ENCODE assay signal across 8 cellular contexts in genomic region chr7:151018421-151019129, GRCh38. TPM values are rescaled to one million over a fixed set of nuclear protein-coding genes. Genes with fewer than 3 reads are reported as not detected.
DNase-seq lines count a peak whose midpoint lies in the region; ATAC-seq and TF ChIP-seq lines count a peak whose summit lies in the region.

No MANE protein-coding gene starts in this region.

- H3K27ac Mint-ChIP-seq in CD14-positive monocyte: peak overlapping the region in 2 of 7 donors; percentile 58 to 70
- H3K27ac Mint-ChIP-seq in activated T-helper 1 cell treated with anti-CD3 and anti-CD28 coated beads, Interleukin-12 subunit alpha, Interleukin-12 subunit beta, Interleukin-2, Interleukin-4 antibody, amounts not matched to agents 30 ng/mL and 10 ng/mL and 1 ng/mL, durations not matched to agents 14 hours and 24 hours and 36 hours: peak overlapping the region; percentile 81

- peak; percentile 30 for ATAC-seq in left ventricle myocardium superior
- no peak for ATAC-seq in HG03139 (IDR thresholded peaks at IDR 0.05; ENCODE audit: unreplicated experiment)
- no peak for ATAC-seq in GM21447 (IDR thresholded peaks at IDR 0.05; ENCODE audit: unreplicated experiment)

- H3K4me1 Mint-ChIP-seq in CD14-positive monocyte: peaks cover 35% of the 10 kb centered on the region
- peaks cover 39% of the 10 kb centered on the region for H3K4me1 Mint-ChIP-seq in activated T-helper 1 cell treated with anti-CD3 and anti-CD28 coated beads, Interleukin-12 subunit alpha, Interleukin-12 subunit beta, Interleukin-2, Interleukin-4 antibody, amounts not matched to agents 30 ng/mL and 10 ng/mL and 1 ng/mL, durations not matched to agents 14 hours and 24 hours and 36 hours (ENCODE audit: low read depth)

- intact Hi-C loops in CD14-positive monocyte (cut with micrococcal nuclease): loop anchor here in 1 of 2 donors (5.0 kb wide), 1 partner anchor 94 kb away; no protein-coding TSS in a partner anchor
- intact Hi-C loops in activated T-helper 1 cell treated with anti-CD3 and anti-CD28 coated beads, Interleukin-12 subunit alpha, Interleukin-12 subunit beta, Interleukin-2, Interleukin-4 antibody, amounts not matched to agents 30 ng/mL and 10 ng/mL and 1 ng/mL, durations not matched to agents 14 hours and 24 hours and 36 hours (cut with micrococcal nuclease): loop anchor here (1.0 to 10.0 kb wide), 10 partner anchors 8 to 694 kb away; partner anchors contain the start of genes ABCB8, ACTR3C, FASTK and LRRC61
- intact Hi-C loops in left ventricle myocardium superior (cut with micrococcal nuclease): no loop called here

- peaks cover 0 to 16% (median 3%) of the 10 kb centered on the region in 7 donors for H3K9me3 Mint-ChIP-seq in CD14-positive monocyte
- H3K9me3 Mint-ChIP-seq in activated T-helper 1 cell treated with anti-CD3 and anti-CD28 coated beads, Interleukin-12 subunit alpha, Interleukin-12 subunit beta, Interleukin-2, Interleukin-4 antibody, amounts not matched to agents 30 ng/mL and 10 ng/mL and 1 ng/mL, durations not matched to agents 14 hours and 24 hours and 36 hours: no peaks in the 10 kb centered on the region

- H3K36me3 Mint-ChIP-seq in CD14-positive monocyte: peaks cover 3 to 4% of the 10 kb centered on the region in 2 donors
- H3K36me3 Mint-ChIP-seq in activated T-helper 1 cell treated with anti-CD3 and anti-CD28 coated beads, Interleukin-12 subunit alpha, Interleukin-12 subunit beta, Interleukin-2, Interleukin-4 antibody, amounts not matched to agents 30 ng/mL and 10 ng/mL and 1 ng/mL, durations not matched to agents 14 hours and 24 hours and 36 hours (ENCODE audit: low read depth): peaks cover 9% of the 10 kb centered on the region

- TF ChIP-seq CTCF in CD14-positive monocyte (IDR thresholded peaks at IDR 0.05): peak; percentile 43
- TF ChIP-seq CTCF in LNCAP (IDR thresholded peaks at IDR 0.05): 0 out of 2 replicates have a peak, but pooled peaks have one; percentile 1

- peaks cover 57 to 86% (median 63%) of the 10 kb centered on the region in 3 donors for H3K27me3 Mint-ChIP-seq in CD14-positive monocyte (ENCODE audit: low read depth in 3 of 3)
- H3K27me3 Mint-ChIP-seq in activated T-helper 1 cell treated with anti-CD3 and anti-CD28 coated beads, Interleukin-12 subunit alpha, Interleukin-12 subunit beta, Interleukin-2, Interleukin-4 antibody, amounts not matched to agents 30 ng/mL and 10 ng/mL and 1 ng/mL, durations not matched to agents 14 hours and 24 hours and 36 hours (ENCODE audit: insufficient read depth): peaks cover 19% of the 10 kb centered on the region

- no peak for DNase-seq in CD14-positive monocyte (ENCODE audit: low spot score)
- DNase-seq in activated T-helper 1 cell treated with anti-CD3 and anti-CD28 coated beads, Interleukin-12 subunit alpha, Interleukin-12 subunit beta, Interleukin-2, Interleukin-4 antibody, amounts not matched to agents 30 ng/mL and 10 ng/mL and 1 ng/mL, durations not matched to agents 14 hours and 24 hours and 36 hours (ENCODE audit: low spot score): no peak
- DNase-seq in left ventricle myocardium superior: peak; percentile 57
- DNase-seq in stimulated activated CD4-positive, alpha-beta T cell treated with anti-CD3 and anti-CD28 coated beads, Interleukin-4, amount 100 ng/mL, for 1 hour: peak; percentile 49
- no peak for DNase-seq in NCI-H1105 (lab: John Stamatoyannopoulos, UW)

- H3K4me3 Mint-ChIP-seq in CD14-positive monocyte: peak overlapping the region; percentile 56 to 88
- H3K4me3 Mint-ChIP-seq in activated T-helper 1 cell treated with anti-CD3 and anti-CD28 coated beads, Interleukin-12 subunit alpha, Interleukin-12 subunit beta, Interleukin-2, Interleukin-4 antibody, amounts not matched to agents 30 ng/mL and 10 ng/mL and 1 ng/mL, durations not matched to agents 14 hours and 24 hours and 36 hours: peak overlapping the region; percentile 82

RNA-seq across cellular contexts. Expression of gene ATG9B, which starts 5.7 kb away (rescaled TPM):
- under 1 TPM in 1 of 2 donors, not detected in 1; 0.30 TPM for polyA plus RNA-seq in CD14-positive monocyte
- total RNA-seq in activated T-helper 1 cell treated with anti-CD3 and anti-CD28 coated beads, Interleukin-12 subunit alpha, Interleukin-12 subunit beta, Interleukin-2, Interleukin-4 antibody, amounts not matched to agents 30 ng/mL and 10 ng/mL and 1 ng/mL, durations not matched to agents 14 hours and 24 hours and 36 hours: 4.7 and 6.3 TPM in 2 replicates
- not detected for total RNA-seq in left ventricle myocardium superior

RNA-seq across cellular contexts. Expression of gene ABCB8, which starts 9.7 kb away (rescaled TPM):
- polyA plus RNA-seq in CD14-positive monocyte: 1 to 10 TPM; 9.3 to 9.5 TPM
- total RNA-seq in activated T-helper 1 cell treated with anti-CD3 and anti-CD28 coated beads, Interleukin-12 subunit alpha, Interleukin-12 subunit beta, Interleukin-2, Interleukin-4 antibody, amounts not matched to agents 30 ng/mL and 10 ng/mL and 1 ng/mL, durations not matched to agents 14 hours and 24 hours and 36 hours: 56.9 and 57.9 TPM in 2 replicates
- total RNA-seq in left ventricle myocardium superior: 29.7 TPM

RNA-seq across cellular contexts. Expression of gene NOS3, which starts 27.8 kb away (rescaled TPM):
- under 1 TPM; 0.26 to 0.72 TPM for polyA plus RNA-seq in CD14-positive monocyte
- 12.2 and 12.8 TPM in 2 replicates for total RNA-seq in activated T-helper 1 cell treated with anti-CD3 and anti-CD28 coated beads, Interleukin-12 subunit alpha, Interleukin-12 subunit beta, Interleukin-2, Interleukin-4 antibody, amounts not matched to agents 30 ng/mL and 10 ng/mL and 1 ng/mL, durations not matched to agents 14 hours and 24 hours and 36 hours
- 10.9 TPM for total RNA-seq in left ventricle myocardium superior

RNA-seq across cellular contexts. Expression of gene ASIC3, which starts 29.8 kb away (rescaled TPM):
- not detected for polyA plus RNA-seq in CD14-positive monocyte
- 1.9 and 4.1 TPM in 2 replicates for total RNA-seq in activated T-helper 1 cell treated with anti-CD3 and anti-CD28 coated beads, Interleukin-12 subunit alpha, Interleukin-12 subunit beta, Interleukin-2, Interleukin-4 antibody, amounts not matched to agents 30 ng/mL and 10 ng/mL and 1 ng/mL, durations not matched to agents 14 hours and 24 hours and 36 hours
- total RNA-seq in left ventricle myocardium superior: 8.6 TPM

RNA-seq across cellular contexts. Expression of gene CDK5, which starts 39.1 kb away (rescaled TPM):
- 10 to 100 TPM; 24.9 to 31.2 TPM for polyA plus RNA-seq in CD14-positive monocyte
- 24.9 and 28.1 TPM in 2 replicates for total RNA-seq in activated T-helper 1 cell treated with anti-CD3 and anti-CD28 coated beads, Interleukin-12 subunit alpha, Interleukin-12 subunit beta, Interleukin-2, Interleukin-4 antibody, amounts not matched to agents 30 ng/mL and 10 ng/mL and 1 ng/mL, durations not matched to agents 14 hours and 24 hours and 36 hours
- total RNA-seq in left ventricle myocardium superior: 8.1 TPM

Comparison
In these comparisons a context has a peak if more than half of its experiments do, and no peak if none do; other contexts are left out.
1. DNase-seq: peak in left ventricle myocardium superior (single experiment) and stimulated activated CD4-positive, alpha-beta T cell treated with anti-CD3 and anti-CD28 coated beads, Interleukin-4, amount 100 ng/mL, for 1 hour (single experiment); none in CD14-positive monocyte (single experiment), activated T-helper 1 cell treated with anti-CD3 and anti-CD28 coated beads, Interleukin-12 subunit alpha, Interleukin-12 subunit beta, Interleukin-2, Interleukin-4 antibody, amounts not matched to agents 30 ng/mL and 10 ng/mL and 1 ng/mL, durations not matched to agents 14 hours and 24 hours and 36 hours (single experiment) and NCI-H1105 (single experiment).